9 cellular contexts compared by ENCODE assay signal in the genomic region with DNA sequence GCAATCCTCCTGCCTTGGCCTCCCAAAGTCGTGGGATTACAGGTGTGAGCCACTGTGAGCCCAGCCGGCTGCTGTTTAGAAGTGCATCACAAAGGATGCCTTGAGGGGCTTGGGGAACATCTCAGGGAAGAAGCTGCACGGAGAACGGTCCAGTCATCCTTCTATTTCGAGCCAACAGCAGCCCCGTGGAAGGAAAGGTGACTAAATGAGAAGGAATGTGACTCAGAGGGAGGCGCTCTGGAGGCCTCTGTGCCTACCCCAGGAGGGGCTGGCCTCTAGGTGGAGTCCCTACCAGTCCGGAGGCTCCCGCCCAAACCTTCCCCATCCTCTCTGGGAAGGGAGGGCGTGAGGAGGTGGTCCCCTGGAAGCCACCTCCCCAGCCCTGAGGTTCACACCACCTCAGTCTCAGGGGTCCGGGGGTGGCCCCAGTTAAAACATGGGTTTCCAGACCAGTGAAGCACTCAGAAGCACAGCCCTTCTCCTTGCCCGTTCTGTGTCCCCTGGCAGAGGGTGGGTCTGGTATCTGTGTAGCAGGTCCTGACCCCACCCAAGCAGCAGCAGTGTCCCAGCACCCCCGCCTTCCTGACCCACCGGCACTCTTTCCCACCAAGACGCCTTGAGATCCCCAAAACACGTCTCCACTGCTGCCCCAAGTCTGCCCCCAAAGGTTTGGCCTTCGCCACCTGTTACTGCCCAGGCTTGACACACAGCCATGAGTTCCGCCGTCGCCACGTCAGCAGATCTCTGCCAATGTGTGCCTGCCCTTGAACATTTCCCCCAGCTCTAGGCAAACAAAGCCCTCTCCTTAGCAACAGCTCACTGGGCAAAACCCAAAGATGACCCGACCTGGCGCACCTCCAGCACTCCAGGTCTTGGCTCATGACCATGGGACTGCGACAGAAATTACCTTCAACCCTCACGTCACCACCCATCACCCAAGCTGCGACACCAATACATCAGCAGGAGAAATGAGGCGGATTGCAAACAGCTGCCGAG.
DNase-seq lines count a peak whose midpoint lies in the region; ATAC-seq and TF ChIP-seq lines count a peak whose summit lies in the region.
"Had no signal": no experiment of that assay in that cellular context is flagged by ENCODE, and none has a peak within 500 bp of the region (broad histone marks: within the 10 kb centered on the region; RNA-seq: fewer than 3 reads in every experiment).

No MANE protein-coding gene starts in this region.

- CTCF ChIA-PET in mammary epithelial cell (lab: Charles Lee; ENCODE audit: low non-redundant PET), result interaction anchor here (0.6 to 0.8 kb wide), 4 partner anchors 12 to 63 kb away, joined by 3 to 9 read pairs (median 4); no protein-coding TSS in a partner anchor

- dilution Hi-C loops in mammary epithelial cell (cut with HindIII; ENCODE audit: low sequenced_read_pairs), result no loop called here

- peak overlapping the region; percentile 48 for H3K27ac ChIP-seq in mammary epithelial cell (ENCODE audit: insufficient read depth, low read depth, low read length)
- peak overlapping the region; percentile 85 to 91 for H3K27ac ChIP-seq in aorta (ENCODE audit: low read depth in 1 of 2, low read length in 2 of 2)

- BruUV-seq in mammary epithelial cell (replicated peaks; lab: Mats Ljungman, UMichigan), result no TSS peak

- in situ Hi-C loops in mammary epithelial cell (cut with MboI; ENCODE audit: low sequenced_read_pairs in 2 of 2), result no loop called here

- peaks cover 3% of the 10 kb centered on the region for H4K20me1 ChIP-seq in mammary epithelial cell (ENCODE audit: insufficient read depth, low read length)

- no peak overlapping the region for H3K9ac ChIP-seq in mammary epithelial cell (ENCODE audit: insufficient read depth, low read length)
- H3K9ac ChIP-seq: BLaER1 treated with 17β-estradiol and CSF1 and Interleukin-3, amounts not matched to agents 10 nM and 100 nM had no signal

- H3K4me1 ChIP-seq in mammary epithelial cell (ENCODE audit: insufficient read depth, low read length) (peaks cover 40% of the 10 kb centered on the region), aorta (ENCODE audit: control insufficient read depth in 1 of 2, insufficient read depth in 2 of 2, low read length in 2 of 2) (peaks cover 0 to 7% of the 10 kb centered on the region in 2 donors)

- H3K9me3 ChIP-seq in mammary epithelial cell (replicated peaks; ENCODE audit: insufficient read depth, low read length), result no peaks in the 10 kb centered on the region
- no peaks in the 10 kb centered on the region for H3K9me3 ChIP-seq in aorta (ENCODE audit: control insufficient read depth, low read length)
- H3K9me3 ChIP-seq: BLaER1 treated with 17β-estradiol and CSF1 and Interleukin-3, amounts not matched to agents 10 nM and 100 nM had no signal

- H2AFZ ChIP-seq in mammary epithelial cell (ENCODE audit: low read depth, low read length), result no peak overlapping the region

- peak; percentile 28 for ATAC-seq in left colon
- ATAC-seq in aorta (ENCODE audit: low FRiP score), result peak; percentile 88
- no peak for ATAC-seq in HG03469 (IDR thresholded peaks at IDR 0.05; ENCODE audit: unreplicated experiment)

- no peak overlapping the region for H3K4me2 ChIP-seq in mammary epithelial cell (ENCODE audit: insufficient read depth, low read depth, low read length)
- H3K4me2 ChIP-seq: BLaER1 treated with 17β-estradiol and CSF1 and Interleukin-3, amounts not matched to agents 10 nM and 100 nM had no signal

- H3K36me3 ChIP-seq in mammary epithelial cell (ENCODE audit: insufficient read depth, low read length) (no peaks in the 10 kb centered on the region), aorta (ENCODE audit: control insufficient read depth in 1 of 2, insufficient read depth in 2 of 2, low read length in 1 of 2) (peaks cover 0 to 2% of the 10 kb centered on the region in 2 donors)

- H3K4me3 ChIP-seq in mammary epithelial cell (replicated peaks in 1 of 3; ENCODE audit: insufficient read depth in 1 of 3, low read depth in 2 of 3, low read length in 3 of 3), result no peak overlapping the region
- H3K4me3 ChIP-seq in aorta (ENCODE audit: low read length in 2 of 2), result no peak overlapping the region
- H3K4me3 ChIP-seq: BLaER1 treated with 17β-estradiol and CSF1 and Interleukin-3, amounts not matched to agents 10 nM and 100 nM had no signal

- 71% methylated on average over 19 of the region's 28 CpGs for WGBS in mammary epithelial cell (ENCODE audit: low coverage, missing lambda C conversion rate)
- WGBS in aorta, 2 donors, result 14 to 17% methylated on average over 28 of the region's 28 CpGs

- intact Hi-C loops in mammary epithelial cell (cut with micrococcal nuclease), result loop anchor here (1.0 kb wide), 1 partner anchor 20 kb away; no protein-coding TSS in a partner anchor
- intact Hi-C loops in left colon (cut with DNase I, micrococcal nuclease), result no loop called here
- intact Hi-C loops in aorta (cut with DNase I), result loop anchor here (2.0 to 5.0 kb wide), 4 partner anchors 38 to 76 kb away; a partner anchor contains a TSS

- DNase-seq in SIG-M5 treated with dmso at 0.1 percent for 504 hours (lab: John Stamatoyannopoulos, UW; ENCODE audit: unreplicated experiment) (peak; percentile 3), SIG-M5 (lab: John Stamatoyannopoulos, UW) (no peak), mammary epithelial cell (peak; percentile 91), left colon (no peak), aorta (peak; percentile 86 to 92), cerebellar nuclear complex (lab: John Stamatoyannopoulos, UW) (no peak), ecto neural progenitor cell (ENCODE audit: low spot score) (no peak)

- H3K27me3 ChIP-seq in mammary epithelial cell (ENCODE audit: insufficient read depth, low read length), result no peaks in the 10 kb centered on the region
- H3K27me3 ChIP-seq in aorta (ENCODE audit: control insufficient read depth in 1 of 2, insufficient read depth in 2 of 2, low read length in 1 of 2), result no peaks in the 10 kb centered on the region
- H3K27me3 ChIP-seq: BLaER1 treated with 17β-estradiol and CSF1 and Interleukin-3, amounts not matched to agents 10 nM and 100 nM had no signal

- peaks cover 97% of the 10 kb centered on the region for H3K79me2 ChIP-seq in mammary epithelial cell (ENCODE audit: insufficient read depth, low read length)

- TF ChIP-seq CTCF in mammary epithelial cell (conservative IDR thresholded peaks at IDR 0.05 in 1 of 2, IDR thresholded peaks at IDR 0.05 in 1 of 2; ENCODE audit: extremely low read depth in 1 of 2, insufficient read depth in 1 of 2, low read depth in 1 of 2, low read length in 2 of 2), result peak; percentile 7 to 38

Comparison
In these comparisons a context has a peak if more than half of its experiments do, and no peak if none do; other contexts are left out.
1. DNase-seq: peak in SIG-M5 treated with dmso at 0.1 percent for 504 hours (single experiment), mammary epithelial cell (single experiment) and aorta (2 of 2); none in SIG-M5 (single experiment), left colon (0 of 2), cerebellar nuclear complex (0 of 2) and ecto neural progenitor cell (single experiment).
2. intact Hi-C loops: an anchor here in mammary epithelial cell (1.0 kb wide) and aorta (2.0 to 5.0 kb wide); none called in left colon.